Comparison of ENCODE assay signal across 11 cellular contexts in the genomic region with DNA sequence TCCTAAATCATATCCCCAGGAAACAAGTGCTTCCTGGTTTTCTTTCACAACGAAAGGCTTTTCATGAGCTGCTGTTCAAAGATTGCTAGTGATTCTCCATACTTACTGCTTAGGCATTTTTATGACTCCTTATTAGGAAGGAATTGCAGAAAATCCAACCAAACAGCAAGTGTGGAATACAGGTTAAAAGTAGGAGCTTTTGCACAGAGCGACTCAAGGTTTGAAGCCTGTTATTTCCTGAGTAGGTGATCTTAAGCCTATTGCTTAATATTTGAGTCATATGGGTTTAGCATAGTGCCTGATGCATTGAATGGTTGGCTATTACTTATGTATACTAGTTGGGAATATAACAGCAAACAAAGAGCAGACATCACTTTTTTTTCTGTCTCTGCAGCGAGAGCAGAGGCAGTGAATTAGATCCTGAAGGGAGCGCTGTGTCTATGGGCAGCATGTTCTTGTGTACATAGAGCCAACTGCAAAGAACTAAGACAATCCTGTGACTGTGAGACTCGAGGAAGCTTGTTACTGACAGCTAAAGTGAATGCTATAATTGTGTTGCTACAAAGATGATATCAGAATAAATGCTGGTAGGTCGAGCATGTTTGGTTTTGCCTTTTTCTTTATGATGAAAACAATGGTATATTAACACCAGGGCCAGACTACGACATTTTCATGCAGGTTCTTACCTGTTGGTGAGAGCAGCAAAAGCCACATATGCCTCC. TPM values are rescaled to one million over a fixed set of nuclear protein-coding genes. Genes with fewer than 3 reads are reported as not detected.
DNase-seq lines count a peak whose midpoint lies in the region; ATAC-seq and TF ChIP-seq lines count a peak whose summit lies in the region.
"Had no signal": no experiment of that assay in that cellular context is flagged by ENCODE, and none has a peak within 500 bp of the region (broad histone marks: within the 10 kb centered on the region; RNA-seq: fewer than 3 reads in every experiment).

No MANE protein-coding gene starts in this region.

- peak; percentile 15 for DNase-seq in CD1c-positive myeloid dendritic cell (ENCODE audit: extremely low spot score)
- peak; percentile 54 for DNase-seq in MV-4-11 (lab: John Stamatoyannopoulos, UW)
- DNase-seq in coronary artery (ENCODE audit: low spot score) = no peak
- DNase-seq in A172 (ENCODE audit: low spot score) = no peak
- no peak for DNase-seq in activated naive CD4-positive, alpha-beta T cell treated with anti-CD3 and anti-CD28 coated beads, Interleukin-2, amount 10 ng/mL, durations not matched to agents 7 days and 5 days
- DNase-seq in NCI-H2227 (lab: John Stamatoyannopoulos, UW; ENCODE audit: unreplicated experiment) = no peak
- no peak for DNase-seq in T-helper 17 cell
- DNase-seq: activated CD4-positive, alpha-beta memory T cell treated with anti-CD3 and anti-CD28 coated beads for 36 hours; NCI-H2107 had no signal

- H3K27me3 ChIP-seq in mucosa of stomach (ENCODE audit: control insufficient read depth, insufficient read depth, low read length) = no peaks in the 10 kb centered on the region
- H3K27me3 ChIP-seq: tibial nerve had no signal

- H3K9ac ChIP-seq in mucosa of stomach (ENCODE audit: low read length) = peak overlapping the region; percentile 2

- no peak overlapping the region for H3K27ac Mint-ChIP-seq in activated naive CD4-positive, alpha-beta T cell treated with anti-CD3 and anti-CD28 coated beads, Interleukin-2, amount 10 ng/mL, durations not matched to agents 7 days and 5 days
- no peak overlapping the region for H3K27ac Mint-ChIP-seq in T-helper 17 cell
- H3K27ac Mint-ChIP-seq: activated CD4-positive, alpha-beta memory T cell treated with anti-CD3 and anti-CD28 coated beads for 36 hours had no signal

- TF ChIP-seq CTCF in coronary artery (IDR thresholded peaks at IDR 0.05) = no peak

- H3K4me3 Mint-ChIP-seq in activated naive CD4-positive, alpha-beta T cell treated with anti-CD3 and anti-CD28 coated beads, Interleukin-2, amount 10 ng/mL, durations not matched to agents 7 days and 5 days = no peak overlapping the region
- no peak overlapping the region for H3K4me3 Mint-ChIP-seq in T-helper 17 cell
- H3K4me3 Mint-ChIP-seq: activated CD4-positive, alpha-beta memory T cell treated with anti-CD3 and anti-CD28 coated beads for 36 hours had no signal

- H3K36me3 Mint-ChIP-seq in activated naive CD4-positive, alpha-beta T cell treated with anti-CD3 and anti-CD28 coated beads, Interleukin-2, amount 10 ng/mL, durations not matched to agents 7 days and 5 days = no peaks in the 10 kb centered on the region
- H3K36me3 Mint-ChIP-seq in T-helper 17 cell (ENCODE audit: low read depth) = no peaks in the 10 kb centered on the region
- H3K36me3 Mint-ChIP-seq: activated CD4-positive, alpha-beta memory T cell treated with anti-CD3 and anti-CD28 coated beads for 36 hours had no signal

- H3K27me3 Mint-ChIP-seq in activated naive CD4-positive, alpha-beta T cell treated with anti-CD3 and anti-CD28 coated beads, Interleukin-2, amount 10 ng/mL, durations not matched to agents 7 days and 5 days = no peaks in the 10 kb centered on the region
- H3K27me3 Mint-ChIP-seq in T-helper 17 cell = peaks cover 28% of the 10 kb centered on the region

- no peaks in the 10 kb centered on the region for H3K9me3 ChIP-seq in mucosa of stomach (ENCODE audit: control insufficient read depth, low read length)
- H3K9me3 ChIP-seq in T-helper 17 cell (ENCODE audit: control insufficient read depth, low read length, poor library complexity, severe bottlenecking) = no peaks in the 10 kb centered on the region
- H3K9me3 ChIP-seq: tibial nerve had no signal

- peak overlapping the region; percentile 5 to 69 for H3K27ac ChIP-seq in coronary artery

- H3K4me3 ChIP-seq in coronary artery (peak overlapping the region; percentile 47), mucosa of stomach (ENCODE audit: low read length) (no peak overlapping the region)
- H3K4me3 ChIP-seq: tibial nerve had no signal

- peaks cover 66% of the 10 kb centered on the region for H3K4me1 ChIP-seq in mucosa of stomach (ENCODE audit: control insufficient read depth, insufficient read depth, low read length)

- H3K36me3 ChIP-seq in mucosa of stomach (ENCODE audit: control insufficient read depth, insufficient read depth, low read length) = no peaks in the 10 kb centered on the region
- H3K36me3 ChIP-seq: tibial nerve had no signal

- H3K9me3 Mint-ChIP-seq in activated naive CD4-positive, alpha-beta T cell treated with anti-CD3 and anti-CD28 coated beads, Interleukin-2, amount 10 ng/mL, durations not matched to agents 7 days and 5 days = no peaks in the 10 kb centered on the region
- H3K9me3 Mint-ChIP-seq: activated CD4-positive, alpha-beta memory T cell treated with anti-CD3 and anti-CD28 coated beads for 36 hours had no signal

- CTCF ChIA-PET in activated naive CD4-positive, alpha-beta T cell treated with anti-CD3 and anti-CD28 coated beads, Interleukin-2, amount 10 ng/mL, durations not matched to agents 7 days and 5 days (lab: Charles Lee) = no interaction called here

- ATAC-seq in T-helper 17 cell = no peak

- H3K4me1 Mint-ChIP-seq in activated naive CD4-positive, alpha-beta T cell treated with anti-CD3 and anti-CD28 coated beads, Interleukin-2, amount 10 ng/mL, durations not matched to agents 7 days and 5 days = no peaks in the 10 kb centered on the region
- H3K4me1 Mint-ChIP-seq in T-helper 17 cell = no peaks in the 10 kb centered on the region

RNA-seq across cellular contexts. Expression of a gene that starts 6.3 kb away (rescaled TPM):
- 154 and 177 TPM in 2 replicates for total RNA-seq in A172 (2014; rRNA removed; shearing (Covaris generic))
- total RNA-seq in T-helper 17 cell = under 1 TPM in 1 of 2 donors, not detected in 1; 0.83 TPM

RNA-seq across cellular contexts. Expression of a gene that starts 37.7 kb away (rescaled TPM):
- 0.45 and 2.1 TPM in 2 replicates for total RNA-seq in A172 (2014; rRNA removed; shearing (Covaris generic))
- not detected for total RNA-seq in T-helper 17 cell
- total RNA-seq: activated CD4-positive, alpha-beta memory T cell treated with anti-CD3 and anti-CD28 coated beads for 36 hours had no signal

Comparison
In these comparisons a context has a peak if more than half of its experiments do, and no peak if none do; other contexts are left out.
1. DNase-seq: peak in CD1c-positive myeloid dendritic cell (single experiment) and MV-4-11 (single experiment); none in coronary artery (single experiment), A172 (single experiment), activated naive CD4-positive, alpha-beta T cell treated with anti-CD3 and anti-CD28 coated beads, Interleukin-2, amount 10 ng/mL, durations not matched to agents 7 days and 5 days (single experiment), NCI-H2227 (single experiment) and T-helper 17 cell (0 of 3).
2. RNA of a gene that starts 6.3 kb away (total RNA-seq): 154 to 177 TPM in A172; 0.83 TPM in T-helper 17 cell; every median in the first group is over 10 times any median in the second.